Comparison of ENCODE assay signal across 27 cellular contexts in the genomic region with DNA sequence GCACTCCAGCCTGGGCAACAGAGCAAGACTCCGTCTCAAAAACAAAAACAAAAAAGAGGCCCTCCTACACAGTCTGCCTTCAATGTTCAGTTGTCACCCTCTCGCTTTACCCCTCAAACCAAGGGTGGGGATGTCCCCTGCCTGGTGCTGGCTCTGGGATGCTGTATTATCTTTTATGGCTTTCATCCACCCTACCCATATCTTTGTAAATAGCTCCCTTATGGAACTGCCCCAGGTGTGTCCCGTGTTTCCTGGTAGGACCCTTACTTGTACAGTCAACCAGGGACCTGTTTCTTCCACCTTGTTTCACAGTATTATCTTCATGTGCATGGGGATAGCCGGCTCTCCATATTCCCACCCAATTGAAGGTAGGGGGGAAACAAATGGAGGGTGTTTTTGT. TPM values are rescaled to one million over a fixed set of nuclear protein-coding genes. Genes with fewer than 3 reads are reported as not detected.
"Had no signal": no experiment of that assay in that cellular context is flagged by ENCODE, and none has a peak within 500 bp of the region (broad histone marks: within the 10 kb centered on the region; RNA-seq: fewer than 3 reads in every experiment).

No MANE protein-coding gene starts in this region.

- H3K9me3 ChIP-seq: neutrophil, psoas muscle, right lobe of liver, sigmoid colon, suprapubic skin, testis, tibial artery, transverse colon, upper lobe of right lung, uterus had no signal

- H3K4me1 ChIP-seq: parathyroid adenoma, psoas muscle, right lobe of liver, suprapubic skin, testis, tibial artery, upper lobe of right lung, uterus had no signal

- H3K27ac ChIP-seq: neutrophil, parathyroid adenoma, psoas muscle, right lobe of liver, sigmoid colon, suprapubic skin, testis, tibial artery, transverse colon, upper lobe of right lung, uterus had no signal

- H3K4me3 ChIP-seq: psoas muscle, right lobe of liver, sigmoid colon, suprapubic skin, testis, tibial artery, transverse colon, upper lobe of right lung, uterus had no signal

- H3K36me3 ChIP-seq: neutrophil, right lobe of liver, sigmoid colon, suprapubic skin, tibial artery, transverse colon, upper lobe of right lung, uterus had no signal

- DNase-seq: naive thymus-derived CD8-positive, alpha-beta T cell; nephron progenitor cell; nucleus accumbens; posterior cingulate gyrus; psoas muscle; right cardiac atrium; right lobe of liver; sigmoid colon; small intestine; stimulated activated CD4-positive, alpha-beta T cell treated with anti-CD3 and anti-CD28 coated beads, Interleukin-15, amount 100 ng/mL, for 24 hours; stimulated activated CD4-positive, alpha-beta T cell treated with anti-CD3 and anti-CD28 coated beads, Interleukin-2, amount 100 ng/mL, for 24 hours; stimulated activated CD4-positive, alpha-beta T cell treated with anti-CD3 and anti-CD28 coated beads, Interleukin-2, amount 100 ng/mL, for 48 hours; stimulated activated CD4-positive, alpha-beta T cell treated with anti-CD3 and anti-CD28 coated beads, Interleukin-4, amount 100 ng/mL, for 24 hours; stimulated activated naive CD4-positive, alpha-beta T cell; stimulated activated naive CD8-positive, alpha-beta T cell treated with anti-CD3 and anti-CD28 coated beads, Interleukin-15, amount 100 ng/mL, for 72 hours; stimulated activated naive CD8-positive, alpha-beta T cell treated with anti-CD3 and anti-CD28 coated beads, Interleukin-15, Interleukin-2, amounts not matched to agents 100 U/mL and 50 U/mL, for 24 hours; substantia nigra; testis; tibial artery; transverse colon; upper lobe of right lung; uterus had no signal

- ATAC-seq: naive thymus-derived CD8-positive, alpha-beta T cell; natural killer cell treated with Interleukin-12 subunit alpha and Interleukin-12 subunit beta and Interleukin-15 and Interleukin-18, amount 100 ng/mL, for 72 hours; psoas muscle; right cardiac atrium; right lobe of liver; stimulated activated memory B cell treated with anti-CD40 and anti-IgM and Interleukin-4, amounts not matched to agents 10 μg/mL and 1 μg/mL and 100 μg/mL, for 72 hours; stimulated activated naive CD8-positive, alpha-beta T cell treated with anti-CD3 and anti-CD28 coated beads, Interleukin-15, amount 100 ng/mL, for 72 hours; stimulated activated naive CD8-positive, alpha-beta T cell treated with anti-CD3 and anti-CD28 coated beads, Interleukin-15, Interleukin-2, amounts not matched to agents 100 U/mL and 50 U/mL, for 24 hours; upper lobe of right lung had no signal

RNA-seq across cellular contexts. Expression of gene LAMB1, which starts 15.7 kb away (rescaled TPM):
- total RNA-seq: natural killer cell treated with Interleukin-12 subunit alpha and Interleukin-12 subunit beta and Interleukin-15 and Interleukin-18, amount 100 ng/mL, for 72 hours had no signal
